Comparison of ENCODE assay signal across 25 cellular contexts in genomic region chr10:69107667-69108066, GRCh38. TPM values are rescaled to one million over a fixed set of nuclear protein-coding genes. Genes with fewer than 3 reads are reported as not detected.
"Had no signal": no experiment of that assay in that cellular context is flagged by ENCODE, and none has a peak within 500 bp of the region (broad histone marks: within the 10 kb centered on the region; RNA-seq: fewer than 3 reads in every experiment).

No MANE protein-coding gene starts in this region.

- H3K4me3 Mint-ChIP-seq: activated CD4-positive, alpha-beta memory T cell treated with anti-CD3 and anti-CD28 coated beads, Interleukin-2, amount 10 ng/mL, durations not matched to agents 7 days and 5 days; activated naive CD8-positive, alpha-beta T cell treated with anti-CD3 and anti-CD28 coated beads for 36 hours; activated T-cell treated with anti-CD3 and anti-CD28 coated beads, Interleukin-2, amount 50 U/mL, for 4 hours; effector memory CD8-positive, alpha-beta T cell; mesothelial cell of epicardium; nephron; stimulated activated naive CD8-positive, alpha-beta T cell treated with anti-CD3 and anti-CD28 coated beads, Interleukin-15, Interleukin-2, amounts not matched to agents 100 ng/mL and 50 ng/mL, for 24 hours had no signal

- H3K27me3 Mint-ChIP-seq: activated naive CD8-positive, alpha-beta T cell treated with anti-CD3 and anti-CD28 coated beads for 36 hours; effector memory CD8-positive, alpha-beta T cell; stimulated activated naive CD8-positive, alpha-beta T cell treated with anti-CD3 and anti-CD28 coated beads, Interleukin-15, Interleukin-2, amounts not matched to agents 100 ng/mL and 50 ng/mL, for 24 hours had no signal

- H3K4me1 ChIP-seq: colonic mucosa, esophagus muscularis mucosa, psoas muscle, right atrium auricular region, tibial artery had no signal

- H3K36me3 ChIP-seq: colonic mucosa, ovary had no signal

- H3K4me1 Mint-ChIP-seq: mesothelial cell of epicardium, nephron had no signal

- H3K9me3 ChIP-seq: colonic mucosa, esophagus muscularis mucosa, ovary, psoas muscle, right atrium auricular region, tibial artery had no signal

- H3K36me3 Mint-ChIP-seq: mesothelial cell of epicardium had no signal

- DNase-seq: activated CD4-positive, alpha-beta memory T cell treated with anti-CD3 and anti-CD28 coated beads, Interleukin-2, amount 10 ng/mL, durations not matched to agents 7 days and 5 days; activated CD4-positive, alpha-beta T cell treated with anti-CD3 and anti-CD28 coated beads for 48 hours; activated CD8-positive, alpha-beta memory T cell treated with anti-CD3 and anti-CD28 coated beads, Interleukin-2, amount 50 U/mL, for 4 hours; activated naive CD4-positive, alpha-beta T cell treated with Interleukin-2 at 50 U/mL for 16 hours; activated naive CD8-positive, alpha-beta T cell treated with anti-CD3 and anti-CD28 coated beads for 36 hours; activated T-cell treated with anti-CD3 and anti-CD28 coated beads, Interleukin-2, amount 50 U/mL, for 4 hours; colonic mucosa; dorsolateral prefrontal cortex; effector memory CD8-positive, alpha-beta T cell; glutamatergic neuron; kidney glomerular epithelial cell; left ventricle myocardium superior; mammary epithelial cell; ovary; psoas muscle; stimulated activated CD4-positive, alpha-beta T cell treated with anti-CD3 and anti-CD28 coated beads, Interleukin-4, amount 100 ng/mL, for 24 hours; T1000; tibial artery had no signal

- H3K27ac ChIP-seq: colonic mucosa, dorsolateral prefrontal cortex, esophagus muscularis mucosa, hepatocyte, ovary, psoas muscle, right atrium auricular region, tibial artery had no signal

- H3K27ac Mint-ChIP-seq: activated CD4-positive, alpha-beta memory T cell treated with anti-CD3 and anti-CD28 coated beads, Interleukin-2, amount 10 ng/mL, durations not matched to agents 7 days and 5 days; activated naive CD8-positive, alpha-beta T cell treated with anti-CD3 and anti-CD28 coated beads for 36 hours; mesothelial cell of epicardium; nephron; stimulated activated naive CD8-positive, alpha-beta T cell treated with anti-CD3 and anti-CD28 coated beads, Interleukin-15, Interleukin-2, amounts not matched to agents 100 ng/mL and 50 ng/mL, for 24 hours had no signal

- H3K4me3 ChIP-seq: colonic mucosa, dorsolateral prefrontal cortex, esophagus muscularis mucosa, hepatocyte, ovary, psoas muscle, right atrium auricular region, tibial artery had no signal

- H3K9me3 Mint-ChIP-seq: activated CD4-positive, alpha-beta memory T cell treated with anti-CD3 and anti-CD28 coated beads, Interleukin-2, amount 10 ng/mL, durations not matched to agents 7 days and 5 days; activated naive CD8-positive, alpha-beta T cell treated with anti-CD3 and anti-CD28 coated beads for 36 hours; activated T-cell treated with anti-CD3 and anti-CD28 coated beads, Interleukin-2, amount 50 U/mL, for 4 hours; effector memory CD8-positive, alpha-beta T cell; mesothelial cell of epicardium; nephron; stimulated activated naive CD8-positive, alpha-beta T cell treated with anti-CD3 and anti-CD28 coated beads, Interleukin-15, Interleukin-2, amounts not matched to agents 100 ng/mL and 50 ng/mL, for 24 hours had no signal

- H3K27me3 ChIP-seq: colonic mucosa, dorsolateral prefrontal cortex, hepatocyte, neutrophil, ovary, right atrium auricular region, tibial artery had no signal

- ATAC-seq: effector memory CD8-positive, alpha-beta T cell; psoas muscle had no signal

RNA-seq across cellular contexts. Expression of gene SRGN, which starts 19.8 kb away (rescaled TPM):
- total RNA-seq: mesothelial cell of epicardium had no signal
